8 cellular contexts compared by ENCODE assay signal in genomic region chr3:129181834-129182233, GRCh38. TPM values are rescaled to one million over a fixed set of nuclear protein-coding genes. Genes with fewer than 3 reads are reported as not detected.
DNase-seq lines count a peak whose midpoint lies in the region; ATAC-seq and TF ChIP-seq lines count a peak whose summit lies in the region.

No MANE protein-coding gene starts in this region.

- H3K4me2 ChIP-seq in fibroblast of lung (ENCODE audit: extremely low read depth, insufficient read depth, low read length) = peak overlapping the region; percentile 91

- H3K27ac ChIP-seq in SJCRH30 (peak overlapping the region; percentile 98), fibroblast of lung (ENCODE audit: insufficient read depth, low read length) (peak overlapping the region; percentile 98), gastrocnemius medialis (peak overlapping the region; percentile 96 to 100 (median 100))

- ATAC-seq in gastrocnemius medialis (no peak), HG03175 (IDR thresholded peaks at IDR 0.05; ENCODE audit: unreplicated experiment) (no peak)

- H2AFZ ChIP-seq in fibroblast of lung (ENCODE audit: low read length) = no peak overlapping the region

- peaks cover 3% of the 10 kb centered on the region for H4K20me1 ChIP-seq in fibroblast of lung (ENCODE audit: control insufficient read depth, extremely low read depth, insufficient read depth, low read length)

- peak overlapping the region; percentile 100 for H3K4me3 ChIP-seq in H7 (ENCODE audit: insufficient read depth, low read depth, low read length)
- H3K4me3 ChIP-seq in SJCRH30 = peak overlapping the region; percentile 96
- H3K4me3 ChIP-seq in fibroblast of lung (replicated peaks in 1 of 4; ENCODE audit: control extremely low read depth in 1 of 4, insufficient read depth in 1 of 4, low read depth in 3 of 4, low read length in 4 of 4) = peak overlapping the region; percentile 49 to 98 (median 96)
- H3K4me3 ChIP-seq in gastrocnemius medialis = peak overlapping the region; percentile 85 to 97 (median 95)

- TF ChIP-seq CTCF in fibroblast of lung (conservative IDR thresholded peaks at IDR 0.05 in 1 of 2, IDR thresholded peaks at IDR 0.05 in 1 of 2; ENCODE audit: low read depth in 1 of 2, low read length in 2 of 2) (no peak), gastrocnemius medialis (IDR thresholded peaks at IDR 0.05 in 4 of 5, conservative IDR thresholded peaks at IDR 0.05 in 1 of 5) (no peak)

- H3K9me3 ChIP-seq in SJCRH30 (replicated peaks) = no peaks in the 10 kb centered on the region
- no peaks in the 10 kb centered on the region for H3K9me3 ChIP-seq in fibroblast of lung (ENCODE audit: control insufficient read depth, insufficient read depth, low read depth, low read length)
- no peaks in the 10 kb centered on the region for H3K9me3 ChIP-seq in gastrocnemius medialis

- H3K27me3 ChIP-seq in H7 (ENCODE audit: control insufficient read depth, insufficient read depth, low read length) (no peaks in the 10 kb centered on the region), SJCRH30 (no peaks in the 10 kb centered on the region), fibroblast of lung (ENCODE audit: control insufficient read depth, insufficient read depth, low read length) (no peaks in the 10 kb centered on the region), gastrocnemius medialis (no peaks in the 10 kb centered on the region)

- H3K36me3 ChIP-seq in H7 (replicated peaks; ENCODE audit: control insufficient read depth, insufficient read depth, low read length) = peaks cover 10% of the 10 kb centered on the region
- peaks cover 46% of the 10 kb centered on the region for H3K36me3 ChIP-seq in SJCRH30
- peaks cover 3% of the 10 kb centered on the region for H3K36me3 ChIP-seq in fibroblast of lung (ENCODE audit: control insufficient read depth, insufficient read depth, low read length)
- peaks cover 0 to 6% of the 10 kb centered on the region in 2 donors for H3K36me3 ChIP-seq in gastrocnemius medialis

- H3K4me1 ChIP-seq in SJCRH30 (peaks cover 12% of the 10 kb centered on the region), fibroblast of lung (ENCODE audit: control insufficient read depth, extremely low read depth, insufficient read depth, low read length) (peaks cover 12% of the 10 kb centered on the region), gastrocnemius medialis (peaks cover 53 to 59% of the 10 kb centered on the region in 2 donors)

- H3K79me2 ChIP-seq in fibroblast of lung (ENCODE audit: control insufficient read depth, insufficient read depth, low read length) = peaks cover 78% of the 10 kb centered on the region

- peak overlapping the region; percentile 99 for H3K9ac ChIP-seq in fibroblast of lung (ENCODE audit: insufficient read depth, low read length)

- DNase-seq in H7 = peak; percentile 33
- no peak for DNase-seq in SJCRH30
- no peak for DNase-seq in fibroblast of lung (ENCODE audit: low read depth in 2 of 2)
- DNase-seq in gastrocnemius medialis = no peak
- no peak for DNase-seq in SIG-M5 treated with dmso at 0.1 percent for 504 hours (lab: John Stamatoyannopoulos, UW; ENCODE audit: unreplicated experiment)
- no peak for DNase-seq in glomerular visceral epithelial cell (ENCODE audit: extremely low spot score)
- DNase-seq in NK-92 treated with Interleukin-12 subunit alpha and Interleukin-12 subunit beta, amount 100 ng/mL, for 24 hours (lab: John Stamatoyannopoulos, UW) = no peak

- in situ Hi-C loops in gastrocnemius medialis (cut with MboI; ENCODE audit: low sequenced_read_pairs in 4 of 4) = no loop called here

- intact Hi-C loops in gastrocnemius medialis (cut with DNase I; ENCODE audit: low total_unique reads) = loop anchor here (5.0 kb wide), 2 partner anchors 65 to 380 kb away; partner anchors contain the start of gene COPG1

- no peak for TF ChIP-seq POLR2A in gastrocnemius medialis (IDR thresholded peaks at IDR 0.05)

RNA-seq across cellular contexts. Expression of gene CNBP, which starts 1.9 kb away (rescaled TPM):
- 351 and 430 TPM in 2 replicates for total RNA-seq in H7 (2014; rRNA removed; shearing (Covaris generic))
- 449 and 480 TPM in 2 replicates for total RNA-seq in SJCRH30 (2014; rRNA removed; shearing (Covaris generic))
- 262 and 317 TPM in 2 replicates for total RNA-seq in fibroblast of lung
- 369 and 412 TPM in 2 replicates for polyA plus RNA-seq in fibroblast of lung
- polyA plus RNA-seq in fibroblast of lung (2012) = 252 and 291 TPM in 2 replicates
- 116 TPM in 2 replicates for polyA minus RNA-seq in fibroblast of lung (ENCODE audit: low replicate concordance)
- total RNA-seq in gastrocnemius medialis = 1,000 to 10,000 TPM in 2 of 4 donors, 100 to 1,000 TPM in 2; 784 to 1,263 (median 979) TPM

RNA-seq across cellular contexts. Expression of gene ISY1, which starts 21.0 kb away (rescaled TPM):
- 24.1 and 26.2 TPM in 2 replicates for total RNA-seq in H7 (2014; rRNA removed; shearing (Covaris generic))
- 45.4 and 48.8 TPM in 2 replicates for total RNA-seq in SJCRH30 (2014; rRNA removed; shearing (Covaris generic))
- total RNA-seq in fibroblast of lung (30.3 and 34.8 TPM in 2 replicates), gastrocnemius medialis (10 to 100 TPM; 19.6 to 34.9 (median 22.3) TPM)
- polyA plus RNA-seq in fibroblast of lung = 39.6 and 40.2 TPM in 2 replicates
- polyA plus RNA-seq in fibroblast of lung (2012) = 29.3 and 37.7 TPM in 2 replicates
- polyA minus RNA-seq in fibroblast of lung (ENCODE audit: low replicate concordance) = 24.1 and 38.8 TPM in 2 replicates
